21 cellular contexts compared by ENCODE assay signal in genomic region chr3:178752843-178753242, GRCh38.
DNase-seq lines count a peak whose midpoint lies in the region; ATAC-seq, FAIRE-seq and TF ChIP-seq lines count a peak whose summit lies in the region.
"Had no signal": no experiment of that assay in that cellular context is flagged by ENCODE, and none has a peak within 500 bp of the region (broad histone marks: within the 10 kb centered on the region; RNA-seq: fewer than 3 reads in every experiment).

No MANE protein-coding gene starts in this region.

- H3K23ac ChIP-seq in IMR-90 (ENCODE audit: low read depth, low read length): no peak overlapping the region

- H3K27ac ChIP-seq in A549: no peak overlapping the region
- H3K27ac ChIP-seq in IMR-90 (ENCODE audit: insufficient read depth, low read length): no peak overlapping the region
- H3K27ac ChIP-seq in small intestine (ENCODE audit: low read depth in 1 of 2, low read length in 1 of 2): no peak overlapping the region
- H3K27ac ChIP-seq: BLaER1, C4-2B, GM23248 had no signal

- H3K4me3 ChIP-seq in A549 (no peak overlapping the region), IMR-90 (ENCODE audit: insufficient read depth, low read depth, low read length) (no peak overlapping the region), small intestine (ENCODE audit: low read depth in 1 of 2, low read length in 2 of 2) (no peak overlapping the region)
- H3K4me3 ChIP-seq: BLaER1, GM12878, GM23248 had no signal

- H3K4me2 ChIP-seq in A549: no peak overlapping the region
- H3K4me2 ChIP-seq in IMR-90 (ENCODE audit: low read depth, low read length): no peak overlapping the region
- H3K4me2 ChIP-seq: BLaER1 had no signal

- ATAC-seq in A549 (no peak), IMR-90 (ENCODE audit: low read depth) (no peak)
- ATAC-seq: CD8-positive, alpha-beta T cell; GM12878 had no signal

- TF ChIP-seq RAD21 in A549 (conservative IDR thresholded peaks at IDR 0.05 in 1 of 2, IDR thresholded peaks at IDR 0.05 in 1 of 2) (no peak), IMR-90 (IDR thresholded peaks at IDR 0.05; ENCODE audit: low read length) (no peak)

- intact Hi-C loops in IMR-90 (cut with micrococcal nuclease): no loop called here

- H4K5ac ChIP-seq in IMR-90 (ENCODE audit: low read depth, low read length): no peak overlapping the region

- dilution Hi-C loops in IMR-90 (cut with HindIII; ENCODE audit: low sequenced_read_pairs, unreplicated experiment): no loop called here

- no peaks in the 10 kb centered on the region for H3K79me1 ChIP-seq in IMR-90 (ENCODE audit: low read depth in 1 of 2, low read length in 2 of 2)

- H3K27me3 ChIP-seq in IMR-90 (ENCODE audit: control insufficient read depth, insufficient read depth, low read length) (no peaks in the 10 kb centered on the region), small intestine (ENCODE audit: control insufficient read depth in 2 of 2, insufficient read depth in 2 of 2, low read length in 2 of 2) (no peaks in the 10 kb centered on the region)
- H3K27me3 ChIP-seq: BLaER1 had no signal

- H3K36me3 ChIP-seq in IMR-90 (ENCODE audit: control insufficient read depth, insufficient read depth, low read length): no peaks in the 10 kb centered on the region
- no peaks in the 10 kb centered on the region for H3K36me3 ChIP-seq in small intestine (ENCODE audit: control insufficient read depth in 2 of 2, insufficient read depth in 2 of 2, low read length in 2 of 2)
- H3K36me3 ChIP-seq: BLaER1 had no signal

- no peaks in the 10 kb centered on the region for H3K9me1 ChIP-seq in IMR-90 (ENCODE audit: insufficient read depth, low read length)

- TF ChIP-seq CTCF in A549 (IDR thresholded peaks at IDR 0.05): no peak
- TF ChIP-seq CTCF in D721Med (IDR thresholded peaks at IDR 0.05; ENCODE audit: insufficient read depth, missing control alignments): no peak
- TF ChIP-seq CTCF in IMR-90 (conservative IDR thresholded peaks at IDR 0.05; ENCODE audit: low read depth, low read length): no peak

- H2BK5ac ChIP-seq in IMR-90 (ENCODE audit: low read depth, low read length, poor library complexity, severe bottlenecking): no peak overlapping the region

- no peak overlapping the region for H3K9ac ChIP-seq in IMR-90 (ENCODE audit: low read depth, low read length)
- H3K9ac ChIP-seq: BLaER1, GM23248 had no signal

- H3K14ac ChIP-seq in IMR-90 (replicated peaks; ENCODE audit: low read depth, low read length): no peak overlapping the region

- no peak overlapping the region for H2AFZ ChIP-seq in IMR-90 (replicated peaks; ENCODE audit: low read length, poor library complexity)
- H2AFZ ChIP-seq: GM23248 had no signal

- no peak overlapping the region for H3K18ac ChIP-seq in IMR-90 (ENCODE audit: low read depth, low read length)

- no peak for TF ChIP-seq EP300 in A549 (IDR thresholded peaks at IDR 0.05)

- no peak for TF ChIP-seq POLR2A in A549 (IDR thresholded peaks at IDR 0.05; ENCODE audit: low read length)
- no peak for TF ChIP-seq POLR2A in IMR-90 (IDR thresholded peaks at IDR 0.05; ENCODE audit: low read depth, low read length)

- FAIRE-seq in A549 (lab: Jason Lieb, UNC) (no peak), D721Med (lab: Jason Lieb, UNC) (peak; percentile 6), small intestine (lab: Jason Lieb, UNC) (no peak)
- FAIRE-seq: GM12878, GM19239, H1 had no signal

- H3K9me3 ChIP-seq in A549 (no peaks in the 10 kb centered on the region), IMR-90 (ENCODE audit: control insufficient read depth, insufficient read depth, low read length) (no peaks in the 10 kb centered on the region), small intestine (ENCODE audit: control insufficient read depth, low read depth) (no peaks in the 10 kb centered on the region)
- H3K9me3 ChIP-seq: BLaER1, Caco-2 had no signal

- 28% methylated on average over 2 of the region's 2 CpGs for WGBS in A549 (ENCODE audit: missing lambda C conversion rate)
- no CpG with 5 or more reads among the region's 2 CpGs for WGBS in IMR-90 (ENCODE audit: extremely low coverage in 2 of 2, insufficient read length in 1 of 2), 2 experiments
- WGBS in small intestine, 3 donors: 85 to 94% (median 93%) methylated on average over 2 of the region's 2 CpGs

- in situ Hi-C loops in IMR-90 (cut with MboI; ENCODE audit: low sequenced_read_pairs): no loop called here

- H2BK120ac ChIP-seq in IMR-90 (ENCODE audit: low read depth, low read length): no peak overlapping the region

- H2AK9ac ChIP-seq in IMR-90 (replicated peaks; ENCODE audit: low read depth, low read length, poor library complexity): no peak overlapping the region

- no peak overlapping the region for H2BK20ac ChIP-seq in IMR-90 (ENCODE audit: low read depth, low read length)

- H2BK15ac ChIP-seq in IMR-90 (ENCODE audit: low read depth, low read length): no peak overlapping the region

- no peak overlapping the region for H4K8ac ChIP-seq in IMR-90 (ENCODE audit: low read depth in 2 of 2, low read length in 2 of 2)

- POLR2A ChIA-PET in A549 (lab: Yijun Ruan, JAX): no interaction called here
- POLR2A ChIA-PET in IMR-90 (lab: Charles Lee; ENCODE audit: unreplicated experiment): no interaction called here

- DNase-seq in A549 (ENCODE audit: low read depth in 1 of 2, low spot score in 1 of 2): no peak
- no peak for DNase-seq in D721Med (ENCODE audit: insufficient read length, low spot score)
- DNase-seq in IMR-90: no peak
- DNase-seq in small intestine: no peak
- DNase-seq in cerebellar nuclear complex (lab: John Stamatoyannopoulos, UW): no peak
- DNase-seq in NCI-H82 (lab: John Stamatoyannopoulos, UW): no peak
- DNase-seq: Caco-2; CD4-positive, CD25-positive, alpha-beta regulatory T cell; CD8-positive, alpha-beta T cell; DMS 273 treated with DMSO at 0.1 percent for 48 hours; DMS79; EL; GDM1; GM23248; H7; HCEC 1CT had no signal

- no TSS peak for BruUV-seq in IMR-90 (replicated peaks; lab: Mats Ljungman, UMichigan)

- no peaks in the 10 kb centered on the region for H4K20me1 ChIP-seq in IMR-90 (ENCODE audit: insufficient read depth, low read length)
- H4K20me1 ChIP-seq: BLaER1 had no signal

- H4K91ac ChIP-seq in IMR-90 (ENCODE audit: insufficient read depth, low read depth, low read length): no peak overlapping the region

- no peak overlapping the region for H3K56ac ChIP-seq in IMR-90 (ENCODE audit: extremely low read depth, insufficient read depth, low read length)

- no peaks in the 10 kb centered on the region for H3K4me1 ChIP-seq in A549
- no peaks in the 10 kb centered on the region for H3K4me1 ChIP-seq in IMR-90 (ENCODE audit: control insufficient read depth, insufficient read depth, low read length)
- H3K4me1 ChIP-seq in small intestine (ENCODE audit: control insufficient read depth in 2 of 2, insufficient read depth in 1 of 2, low read depth in 1 of 2, low read length in 1 of 2): no peaks in the 10 kb centered on the region
- H3K4me1 ChIP-seq: BLaER1, Caco-2 had no signal

- H3K4ac ChIP-seq in IMR-90 (ENCODE audit: low read depth, low read length): no peak overlapping the region

- CTCF ChIA-PET in A549 (lab: Yijun Ruan, JAX) (no interaction called here), IMR-90 (lab: Yijun Ruan, JAX) (no interaction called here)

- no peak overlapping the region for H2AK5ac ChIP-seq in IMR-90 (ENCODE audit: low read depth, low read length)

TF ChIP-seq in A549, 52 proteins besides CTCF, POLR2A, EP300 and RAD21:
- TF ChIP-seq CEBPB (IDR thresholded peaks at IDR 0.05) (no peak), MAFK (IDR thresholded peaks at IDR 0.05; ENCODE audit: partially characterized antibody) (peak; percentile 60), EHMT2 (IDR thresholded peaks at IDR 0.05; ENCODE audit: low read depth) (no peak), EHF (CRISPR knock-in tag; IDR thresholded peaks at IDR 0.05) (no peak)
TF ChIP-seq in A549: peak in this region for 1.

TF ChIP-seq in IMR-90, 13 proteins besides CTCF, POLR2A, EP300 and RAD21:
- TF ChIP-seq NFE2L2 (IDR thresholded peaks at IDR 0.05; ENCODE audit: low read depth, low read length) (no peak), MAFK (IDR thresholded peaks at IDR 0.05; ENCODE audit: low read depth, low read length) (peak; percentile 64), BHLHE40 (IDR thresholded peaks at IDR 0.05; ENCODE audit: low read depth, low read length) (no peak)
